10 cellular contexts compared by ENCODE assay signal in the genomic region with DNA sequence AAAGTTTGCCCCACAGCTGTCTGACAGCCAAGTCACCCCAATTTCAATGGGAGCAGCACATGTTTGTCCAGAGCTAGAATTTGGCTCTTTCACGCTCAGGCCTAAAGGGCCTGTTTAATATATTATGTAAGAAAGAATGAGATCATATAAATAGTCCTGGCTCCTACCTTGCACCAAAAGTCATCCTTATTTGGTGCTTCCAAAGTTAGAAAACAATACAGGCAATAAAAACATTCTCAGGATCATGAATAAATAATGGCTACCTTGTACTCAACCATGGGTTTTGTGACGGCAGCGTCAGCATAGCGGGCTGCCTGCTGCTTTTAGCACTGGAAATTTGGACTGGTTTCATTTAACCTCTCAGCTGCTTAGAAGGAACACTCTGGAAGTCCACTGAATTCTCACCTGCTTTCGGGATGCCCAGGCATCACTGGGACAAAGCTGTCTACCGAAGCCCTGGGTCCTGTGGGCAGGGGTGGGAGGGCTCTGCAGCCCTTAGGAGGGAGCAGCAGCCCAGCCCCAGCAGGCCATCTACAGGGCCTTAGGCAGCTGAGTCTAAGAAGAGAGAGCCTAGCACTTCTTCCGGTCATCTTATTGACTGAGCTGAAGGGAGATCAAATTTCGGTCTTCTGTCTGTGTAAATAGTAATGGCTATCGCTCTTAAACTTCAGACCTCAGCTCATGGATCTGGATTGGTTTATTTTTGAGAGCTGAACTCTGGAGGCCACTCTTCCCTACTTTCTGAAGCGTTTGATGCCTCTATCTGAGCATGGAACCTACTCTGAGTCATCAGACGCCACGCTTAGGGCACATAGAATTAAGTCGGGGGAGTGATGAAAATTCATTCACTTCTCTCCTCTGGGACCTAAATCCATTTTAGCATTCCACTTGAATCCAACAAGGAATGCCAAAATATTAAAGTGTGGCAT.
DNase-seq lines count a peak whose midpoint lies in the region; ATAC-seq and TF ChIP-seq lines count a peak whose summit lies in the region.
"Had no signal": no experiment of that assay in that cellular context is flagged by ENCODE, and none has a peak within 500 bp of the region (broad histone marks: within the 10 kb centered on the region; RNA-seq: fewer than 3 reads in every experiment).

No MANE protein-coding gene starts in this region.

- CTCF ChIA-PET in HEK293 (lab: Yijun Ruan, JAX), result interaction anchor here (0.5 to 0.6 kb wide), 2 partner anchors 47 to 1328 kb away, joined by 3 read pairs; no protein-coding TSS in a partner anchor

- 38% methylated on average over 13 of the region's 13 CpGs for WGBS in right cardiac atrium
- WGBS in sigmoid colon, 2 donors, result 76 to 84% methylated on average over 13 of the region's 13 CpGs

- intact Hi-C loops in right cardiac atrium (cut with DNase I) (no loop called here), sigmoid colon (cut with DNase I) (no loop called here)

- H3K27me3 ChIP-seq in right cardiac atrium (ENCODE audit: control insufficient read depth, insufficient read depth), result no peaks in the 10 kb centered on the region
- no peaks in the 10 kb centered on the region for H3K27me3 ChIP-seq in sigmoid colon

- DNase-seq in right cardiac atrium (no peak), sigmoid colon (peak; percentile 87), SHP77 treated with DMSO at 0.1 percent for 48 hours (lab: John Stamatoyannopoulos, UW) (no peak), GM03348 (ENCODE audit: low spot score) (no peak)
- DNase-seq: stimulated activated naive CD4-positive, alpha-beta T cell treated with Interleukin-2 at 50 U/mL for 16 hours had no signal

- H3K4me3 ChIP-seq in HEK293 (ENCODE audit: low read depth, low read length) (no peak overlapping the region), right cardiac atrium (ENCODE audit: low read length) (no peak overlapping the region), sigmoid colon (no peak overlapping the region)
- H3K4me3 ChIP-seq: SK-N-MC had no signal

- H3K4me3 Mint-ChIP-seq in brain, result peak overlapping the region in 3 of 5 experiments; percentile 15 to 72 (median 23)

- H3K27ac ChIP-seq in HEK293 (ENCODE audit: extremely low read depth, low read depth, low read length), result no peak overlapping the region
- H3K27ac ChIP-seq in right cardiac atrium (ENCODE audit: low read length), result peak overlapping the region; percentile 96
- peak overlapping the region; percentile 81 to 95 (median 88) for H3K27ac ChIP-seq in sigmoid colon
- H3K27ac ChIP-seq: SK-N-MC had no signal

- POLR2A ChIA-PET in HEK293 (lab: Yijun Ruan, JAX), result interaction anchor here (0.6 kb wide), 2 partner anchors 105 to 106 kb away, joined by 3 read pairs; no protein-coding TSS in a partner anchor

- no peaks in the 10 kb centered on the region for H3K36me3 Mint-ChIP-seq in brain

- H3K27ac Mint-ChIP-seq in brain, result peak overlapping the region; percentile 36 to 95 (median 95)

- H3K4me1 ChIP-seq in HEK293 (ENCODE audit: control insufficient read depth, insufficient read depth, low read length), result peaks cover 24% of the 10 kb centered on the region
- peaks cover 12% of the 10 kb centered on the region for H3K4me1 ChIP-seq in right cardiac atrium (ENCODE audit: control insufficient read depth, insufficient read depth, low read length)
- peaks cover 0 to 96% (median 94%) of the 10 kb centered on the region in 4 donors for H3K4me1 ChIP-seq in sigmoid colon

- TF ChIP-seq CTCF in HEK293 (tag by site-specific recombination; IDR thresholded peaks at IDR 0.05), result no peak
- no peak for TF ChIP-seq CTCF in brain (conservative IDR thresholded peaks at IDR 0.05)
- no peak for TF ChIP-seq CTCF in sigmoid colon (IDR thresholded peaks at IDR 0.05)

- H3K36me3 ChIP-seq in HEK293 (ENCODE audit: control insufficient read depth in 2 of 2, insufficient read depth in 1 of 2, low read length in 2 of 2), result no peaks in the 10 kb centered on the region
- H3K36me3 ChIP-seq in sigmoid colon, result no peaks in the 10 kb centered on the region

- H3K4me1 Mint-ChIP-seq in brain, result peaks cover 95% of the 10 kb centered on the region

- ATAC-seq in right cardiac atrium (peak in 1 of 2 donors; percentile 6), GM21529 (IDR thresholded peaks at IDR 0.05; ENCODE audit: unreplicated experiment) (no peak), GM19395 (IDR thresholded peaks at IDR 0.05; ENCODE audit: unreplicated experiment) (no peak)

- TF ChIP-seq EP300 in sigmoid colon (IDR thresholded peaks at IDR 0.05), result peak; percentile 84 to 97 (median 88)

- TF ChIP-seq POLR2A in sigmoid colon (IDR thresholded peaks at IDR 0.05), result no peak

- H3K9me3 Mint-ChIP-seq in brain, result no peaks in the 10 kb centered on the region

- no peaks in the 10 kb centered on the region for H3K27me3 Mint-ChIP-seq in brain

- H3K9me3 ChIP-seq in HEK293 (ENCODE audit: control insufficient read depth, insufficient read depth, low read depth, low read length) (no peaks in the 10 kb centered on the region), right cardiac atrium (ENCODE audit: control insufficient read depth, low read length) (no peaks in the 10 kb centered on the region), sigmoid colon (no peaks in the 10 kb centered on the region)

TF ChIP-seq in HEK293, 187 proteins besides CTCF, POLR2A, EP300 and RAD21:
- TF ChIP-seq ZNF658 (tag by site-specific recombination; IDR thresholded peaks at IDR 0.05), result no peak
- TF ChIP-seq ZNF335 (tag by site-specific recombination; conservative IDR thresholded peaks at IDR 0.05), result peak; percentile 26
